In the genomic region with DNA sequence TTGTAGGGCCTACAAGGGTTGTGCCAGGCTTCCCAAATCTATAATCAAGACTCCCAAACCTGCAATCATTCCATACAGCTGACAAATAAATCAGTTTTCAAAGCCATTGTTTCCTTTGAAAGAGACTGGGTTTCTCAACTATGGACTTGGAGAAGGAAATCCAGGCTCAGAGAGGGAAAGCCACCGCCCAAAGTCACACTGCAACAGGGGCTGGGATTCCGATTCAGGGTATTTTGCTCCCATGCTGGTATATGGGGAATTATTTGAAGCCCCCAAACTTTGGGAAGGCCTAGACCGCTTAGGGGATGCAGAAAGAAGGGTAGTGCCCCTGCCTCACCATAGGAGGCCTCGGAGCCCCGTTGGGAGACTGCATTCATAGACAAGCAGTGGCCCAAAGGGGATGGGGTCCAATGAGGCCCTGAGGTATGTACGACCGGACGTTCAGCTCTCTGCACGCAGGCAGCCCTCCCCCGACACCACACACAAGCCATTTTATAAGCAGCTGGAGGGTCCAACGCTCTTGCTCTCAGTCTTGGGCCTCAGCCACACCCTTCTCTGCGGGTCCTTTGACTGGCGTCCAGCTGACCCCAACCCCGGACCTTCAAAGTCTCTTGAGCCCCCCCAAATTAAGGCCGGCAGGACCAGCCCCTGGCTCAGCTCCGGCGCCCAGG, we compare ENCODE assay signal across 8 cellular contexts. TPM values are rescaled to one million over a fixed set of nuclear protein-coding genes. Genes with fewer than 3 reads are reported as not detected.
DNase-seq lines count a peak whose midpoint lies in the region; ATAC-seq and TF ChIP-seq lines count a peak whose summit lies in the region.

No MANE protein-coding gene starts in this region.

- CTCF ChIA-PET in naive thymus-derived CD4-positive, alpha-beta T cell (lab: Charles Lee) = interaction anchor here (0.6 to 5.6 kb wide), 8 partner anchors 9 to 67 kb away, joined by 3 to 50 read pairs (median 5); a partner anchor contains a TSS

- TF ChIP-seq CTCF in AG09309 (IDR thresholded peaks at IDR 0.05; ENCODE audit: control insufficient read depth, insufficient read depth, low read depth, low read length, missing control alignments) (no peak), SU-DHL-6 (IDR thresholded peaks at IDR 0.05; ENCODE audit: insufficient read depth, low read length, poor library complexity, severe bottlenecking) (no peak)

- H2AFZ ChIP-seq in SU-DHL-6 (ENCODE audit: low read depth, low read length, severe bottlenecking) = no peak overlapping the region

- H3K4me2 ChIP-seq in SU-DHL-6 (ENCODE audit: low read depth, low read length, poor library complexity, severe bottlenecking) = peak overlapping the region; percentile 63

- DNase-seq in AG09309 (ENCODE audit: low read depth) (no peak), hepatic stellate cell (ENCODE audit: low spot score) (no peak), NCI-H1436 (lab: John Stamatoyannopoulos, UW) (no peak), D341Med (ENCODE audit: low spot score) (no peak)
- peak in 3 of 9 donors; percentile 19 to 34 (median 22) for DNase-seq in naive thymus-derived CD4-positive, alpha-beta T cell

- peaks cover 13% of the 10 kb centered on the region for H3K4me1 ChIP-seq in endocrine pancreas (ENCODE audit: control insufficient read depth, insufficient read depth, low read length)
- H3K4me1 ChIP-seq in naive thymus-derived CD4-positive, alpha-beta T cell (ENCODE audit: control insufficient read depth in 2 of 2, insufficient read depth in 2 of 2, low read length in 2 of 2) = peaks cover 44 to 52% of the 10 kb centered on the region in 2 donors

- POLR2A ChIA-PET in naive thymus-derived CD4-positive, alpha-beta T cell (lab: Charles Lee) = interaction anchor here (1.1 to 33.3 kb wide), 6 partner anchors 14 to 96 kb away, joined by 3 to 760 read pairs (median 4); a partner anchor contains a TSS

- peak overlapping the region; percentile 94 to 99 (median 96) for H3K4me3 Mint-ChIP-seq in naive thymus-derived CD4-positive, alpha-beta T cell

- peak overlapping the region; percentile 65 for H3K9ac ChIP-seq in SU-DHL-6 (ENCODE audit: low read length)
- peak overlapping the region; percentile 79 for H3K9ac ChIP-seq in endocrine pancreas (ENCODE audit: control insufficient read depth, insufficient read depth, low read length)

- no peaks in the 10 kb centered on the region for H3K36me3 ChIP-seq in SU-DHL-6 (ENCODE audit: low read length)
- no peaks in the 10 kb centered on the region for H3K36me3 ChIP-seq in endocrine pancreas (ENCODE audit: control insufficient read depth, insufficient read depth, low read length)
- peaks cover 0 to 9% (median 0%) of the 10 kb centered on the region in 3 experiments for H3K36me3 ChIP-seq in naive thymus-derived CD4-positive, alpha-beta T cell (ENCODE audit: control insufficient read depth in 2 of 3, insufficient read depth in 3 of 3, low read length in 3 of 3)

- H3K4me1 Mint-ChIP-seq in naive thymus-derived CD4-positive, alpha-beta T cell = peaks cover 46 to 70% (median 60%) of the 10 kb centered on the region in 7 donors

- H3K27ac ChIP-seq in SU-DHL-6 (ENCODE audit: low read depth, low read length) = peak overlapping the region; percentile 24
- peak overlapping the region; percentile 92 for H3K27ac ChIP-seq in naive thymus-derived CD4-positive, alpha-beta T cell (ENCODE audit: low read depth, low read length)

- no peaks in the 10 kb centered on the region; the same call in 1 of the 2 replicates for H3F3A ChIP-seq in SU-DHL-6 (ENCODE audit: insufficient read depth)

- peak overlapping the region; percentile 88 for H3K4me3 ChIP-seq in AG09309 (ENCODE audit: control insufficient read depth, low read depth, low read length)
- peak overlapping the region; percentile 57 for H3K4me3 ChIP-seq in SU-DHL-6 (ENCODE audit: insufficient read depth, low read length, poor library complexity, severe bottlenecking)
- peak overlapping the region; percentile 73 for H3K4me3 ChIP-seq in endocrine pancreas (ENCODE audit: control insufficient read depth, insufficient read depth, low read length)
- H3K4me3 ChIP-seq in naive thymus-derived CD4-positive, alpha-beta T cell (ENCODE audit: low read length) = peak overlapping the region; percentile 85

- intact Hi-C loops in naive thymus-derived CD4-positive, alpha-beta T cell (cut with micrococcal nuclease) = loop anchor here (1.0 to 5.0 kb wide), 14 partner anchors 8 to 800 kb away; a partner anchor contains a TSS

- no peaks in the 10 kb centered on the region for H3K9me3 Mint-ChIP-seq in naive thymus-derived CD4-positive, alpha-beta T cell

- H3K9me2 ChIP-seq in SU-DHL-6 (replicated peaks; ENCODE audit: insufficient read depth, low read length) = no peaks in the 10 kb centered on the region

- no peaks in the 10 kb centered on the region for H3K27me3 Mint-ChIP-seq in naive thymus-derived CD4-positive, alpha-beta T cell

- H4K20me1 ChIP-seq in SU-DHL-6 (ENCODE audit: low read depth, low read length) = no peaks in the 10 kb centered on the region

- peaks cover 0 to 38% (median 16%) of the 10 kb centered on the region in 5 donors for H3K36me3 Mint-ChIP-seq in naive thymus-derived CD4-positive, alpha-beta T cell

- ATAC-seq in GM19351 (IDR thresholded peaks at IDR 0.05; ENCODE audit: unreplicated experiment) = peak; percentile 19
- no peak for ATAC-seq in naive thymus-derived CD4-positive, alpha-beta T cell

- H3K27me3 ChIP-seq in SU-DHL-6 (ENCODE audit: low read length) = no peaks in the 10 kb centered on the region
- H3K27me3 ChIP-seq in endocrine pancreas (ENCODE audit: control insufficient read depth, insufficient read depth, low read length) = no peaks in the 10 kb centered on the region
- no peaks in the 10 kb centered on the region for H3K27me3 ChIP-seq in naive thymus-derived CD4-positive, alpha-beta T cell (ENCODE audit: control insufficient read depth in 2 of 2, insufficient read depth in 2 of 2, low read length in 2 of 2)

- peak overlapping the region; percentile 90 to 99 (median 96) for H3K27ac Mint-ChIP-seq in naive thymus-derived CD4-positive, alpha-beta T cell

- H3K9me3 ChIP-seq in SU-DHL-6 (ENCODE audit: insufficient read depth, low read length) = no peaks in the 10 kb centered on the region
- H3K9me3 ChIP-seq in endocrine pancreas (ENCODE audit: control insufficient read depth, low read length) = no peaks in the 10 kb centered on the region
- no peaks in the 10 kb centered on the region for H3K9me3 ChIP-seq in naive thymus-derived CD4-positive, alpha-beta T cell (ENCODE audit: control insufficient read depth in 2 of 3, low read length in 3 of 3)

- H3K79me2 ChIP-seq in SU-DHL-6 (ENCODE audit: insufficient read depth, low read length) = no peaks in the 10 kb centered on the region

RNA-seq across cellular contexts. Expression of a gene that starts 0.7 kb away (rescaled TPM):
- 100 to 1,000 TPM; 212 to 512 (median 272) TPM for total RNA-seq in naive thymus-derived CD4-positive, alpha-beta T cell
- polyA plus RNA-seq in naive thymus-derived CD4-positive, alpha-beta T cell = 100 to 1,000 TPM; 272 to 295 TPM
